Comparison of ENCODE assay signal across 15 cellular contexts in genomic region chr22:30434775-30435315, GRCh38. TPM values are rescaled to one million over a fixed set of nuclear protein-coding genes. Genes with fewer than 3 reads are reported as not detected.
DNase-seq lines count a peak whose midpoint lies in the region; ATAC-seq, FAIRE-seq and TF ChIP-seq lines count a peak whose summit lies in the region.
"Had no signal": no experiment of that assay in that cellular context is flagged by ENCODE, and none has a peak within 500 bp of the region (broad histone marks: within the 10 kb centered on the region; RNA-seq: fewer than 3 reads in every experiment).

No MANE protein-coding gene starts in this region.

- H3K36me3 ChIP-seq in endothelial cell of umbilical vein (ENCODE audit: control insufficient read depth in 2 of 2, extremely low read depth in 1 of 2, insufficient read depth in 2 of 2, low read length in 2 of 2) (no peaks in the 10 kb centered on the region), thyroid gland (no peaks in the 10 kb centered on the region)
- H3K36me3 ChIP-seq: neutrophil had no signal

- H3K4me3 Mint-ChIP-seq in activated naive CD4-positive, alpha-beta T cell treated with anti-CD3 and anti-CD28 coated beads, Interleukin-2, amount 10 ng/mL, durations not matched to agents 7 days and 5 days: peak overlapping the region; percentile 67
- peak overlapping the region; percentile 64 to 81 (median 71) for H3K4me3 Mint-ChIP-seq in T-cell
- H3K4me3 Mint-ChIP-seq: endodermal cell had no signal

- peaks cover 11% of the 10 kb centered on the region for H3K9me3 Mint-ChIP-seq in activated naive CD4-positive, alpha-beta T cell treated with anti-CD3 and anti-CD28 coated beads, Interleukin-2, amount 10 ng/mL, durations not matched to agents 7 days and 5 days
- peaks cover 2 to 16% (median 4%) of the 10 kb centered on the region in 3 donors for H3K9me3 Mint-ChIP-seq in T-cell
- H3K9me3 Mint-ChIP-seq: endodermal cell had no signal

- H3K4me2 ChIP-seq in endothelial cell of umbilical vein (ENCODE audit: insufficient read depth, low read length): no peak overlapping the region

- no peak overlapping the region for H3K9ac ChIP-seq in endothelial cell of umbilical vein (replicated peaks; ENCODE audit: extremely low read depth, insufficient read depth, low read length)

- FAIRE-seq in endothelial cell of umbilical vein (lab: Jason Lieb, UNC): no peak

- no peaks in the 10 kb centered on the region for H3K9me3 ChIP-seq in endothelial cell of umbilical vein (replicated peaks; ENCODE audit: control insufficient read depth, insufficient read depth, low read length)
- H3K9me3 ChIP-seq in thyroid gland: no peaks in the 10 kb centered on the region

- dilution Hi-C loops in endothelial cell of umbilical vein (cut with MboI; ENCODE audit: extremely low pct_ligation_motif_present, low sequenced_read_pairs): no loop called here

- H3K27me3 ChIP-seq in endothelial cell of umbilical vein (ENCODE audit: control insufficient read depth in 2 of 2, insufficient read depth in 2 of 2, low read length in 2 of 2) (no peaks in the 10 kb centered on the region), thyroid gland (no peaks in the 10 kb centered on the region)

- peaks cover 21% of the 10 kb centered on the region for H3K4me1 Mint-ChIP-seq in activated naive CD4-positive, alpha-beta T cell treated with anti-CD3 and anti-CD28 coated beads, Interleukin-2, amount 10 ng/mL, durations not matched to agents 7 days and 5 days
- H3K4me1 Mint-ChIP-seq in T-cell: peaks cover 21 to 26% (median 24%) of the 10 kb centered on the region in 3 donors
- H3K4me1 Mint-ChIP-seq: endodermal cell had no signal

- H3K36me3 Mint-ChIP-seq in activated naive CD4-positive, alpha-beta T cell treated with anti-CD3 and anti-CD28 coated beads, Interleukin-2, amount 10 ng/mL, durations not matched to agents 7 days and 5 days: peaks cover 21% of the 10 kb centered on the region
- peaks cover 14% of the 10 kb centered on the region for H3K36me3 Mint-ChIP-seq in T-cell

- BruUV-seq in endothelial cell of umbilical vein (replicated peaks; lab: Mats Ljungman, UMichigan): no TSS peak

- H3K4me3 ChIP-seq in endothelial cell of umbilical vein (replicated peaks in 1 of 3; ENCODE audit: insufficient read depth in 1 of 3, low read depth in 1 of 3, low read length in 3 of 3) (no peak overlapping the region), thyroid gland (replicated peaks in 1 of 3) (no peak overlapping the region)

- CTCF ChIA-PET in activated naive CD4-positive, alpha-beta T cell treated with anti-CD3 and anti-CD28 coated beads, Interleukin-2, amount 10 ng/mL, durations not matched to agents 7 days and 5 days (lab: Charles Lee): interaction anchor here (0.6 to 4.4 kb wide), 5 partner anchors 8 to 43 kb away, joined by 3 to 22 read pairs (median 6); partner anchors contain the start of gene MTFP1
- CTCF ChIA-PET in T-cell (lab: Charles Lee): interaction anchor here in 1 of 2 donors (1.1 to 2.1 kb wide), 2 partner anchors 10 to 38 kb away, joined by 5 to 12 read pairs; partner anchors contain the start of gene SEC14L2
- CTCF ChIA-PET in endothelial cell of umbilical vein (lab: Charles Lee): interaction anchor here (1.2 kb wide), 1 partner anchor 10 kb away, joined by 3 read pairs; no protein-coding TSS in a partner anchor

- H3K27ac ChIP-seq in endothelial cell of umbilical vein (ENCODE audit: insufficient read depth, low read depth, low read length): peak overlapping the region; percentile 63
- peak overlapping the region in 2 of 3 donors; percentile 12 to 17 for H3K27ac ChIP-seq in thyroid gland

- peak overlapping the region; percentile 90 for H3K27ac Mint-ChIP-seq in activated naive CD4-positive, alpha-beta T cell treated with anti-CD3 and anti-CD28 coated beads, Interleukin-2, amount 10 ng/mL, durations not matched to agents 7 days and 5 days
- H3K27ac Mint-ChIP-seq in T-cell: peak overlapping the region; percentile 93 to 99
- H3K27ac Mint-ChIP-seq: endodermal cell had no signal

- intact Hi-C loops in endothelial cell of umbilical vein (cut with micrococcal nuclease) (no loop called here), thyroid gland (cut with DNase I) (no loop called here)

- POLR2A ChIA-PET in T-cell (lab: Charles Lee): interaction anchor here (0.6 to 1.1 kb wide), 4 partner anchors 11 to 830 kb away, joined by 3 to 7 read pairs (median 4); no protein-coding TSS in a partner anchor
- POLR2A ChIA-PET in endothelial cell of umbilical vein (lab: Charles Lee): no interaction called here

- WGBS in thyroid gland, 2 donors: 33 to 56% methylated on average over 1 of the region's 1 CpG

- TF ChIP-seq CTCF in endothelial cell of umbilical vein (IDR thresholded peaks at IDR 0.05; ENCODE audit: extremely low read depth in 1 of 2, insufficient read depth in 1 of 2, low read depth in 1 of 2, low read length in 2 of 2) (no peak), thyroid gland (IDR thresholded peaks at IDR 0.05) (no peak)

- no peak for ATAC-seq in T-cell (replicated peaks in 1 of 4)
- ATAC-seq in HG03045 (IDR thresholded peaks at IDR 0.05; ENCODE audit: unreplicated experiment): no peak
- no peak for ATAC-seq in GM21723 (IDR thresholded peaks at IDR 0.05; ENCODE audit: unreplicated experiment)
- ATAC-seq: left lobe of liver had no signal

- TF ChIP-seq POLR2A in endothelial cell of umbilical vein (IDR thresholded peaks at IDR 0.05; ENCODE audit: low read depth, low read length) (no peak), thyroid gland (IDR thresholded peaks at IDR 0.05) (no peak)

- H3K27me3 Mint-ChIP-seq in activated naive CD4-positive, alpha-beta T cell treated with anti-CD3 and anti-CD28 coated beads, Interleukin-2, amount 10 ng/mL, durations not matched to agents 7 days and 5 days: peaks cover 25% of the 10 kb centered on the region
- H3K27me3 Mint-ChIP-seq in T-cell: peaks cover 9 to 15% of the 10 kb centered on the region in 2 donors

- H2AFZ ChIP-seq in endothelial cell of umbilical vein (ENCODE audit: low read depth, low read length): no peak overlapping the region

- DNase-seq in activated naive CD4-positive, alpha-beta T cell treated with anti-CD3 and anti-CD28 coated beads, Interleukin-2, amount 10 ng/mL, durations not matched to agents 7 days and 5 days: no peak
- no peak for DNase-seq in activated naive CD4-positive, alpha-beta T cell treated with anti-CD3 and anti-CD28 coated beads, Interleukin-2, amount 50 U/mL, for 16 hours
- DNase-seq in T-cell (peak in 6 of 34 experiments; percentile 3 to 28 (median 17)), endothelial cell of umbilical vein (ENCODE audit: low read depth, low spot score) (no peak), thyroid gland (no peak)
- no peak for DNase-seq in stimulated activated naive CD4-positive, alpha-beta T cell treated with Interleukin-2 at 50 U/mL for 16 hours (lab: John Stamatoyannopoulos, UW)
- DNase-seq: DMS79 treated with DMSO at 0.1 percent for 48 hours, endodermal cell, HCEC 1CT, NCI-H187 had no signal

- peaks cover 10% of the 10 kb centered on the region for H3K4me1 ChIP-seq in endothelial cell of umbilical vein (ENCODE audit: control insufficient read depth, extremely low read depth, insufficient read depth, low read length)
- no peaks in the 10 kb centered on the region for H3K4me1 ChIP-seq in thyroid gland

- no peaks in the 10 kb centered on the region for H3K9me1 ChIP-seq in endothelial cell of umbilical vein (replicated peaks; ENCODE audit: control insufficient read depth, extremely low read depth, insufficient read depth, low read length)

- H3K79me2 ChIP-seq in endothelial cell of umbilical vein (ENCODE audit: control insufficient read depth, insufficient read depth, low read length): no peaks in the 10 kb centered on the region

- no peaks in the 10 kb centered on the region for H4K20me1 ChIP-seq in endothelial cell of umbilical vein (replicated peaks; ENCODE audit: control insufficient read depth, extremely low read depth, insufficient read depth, low read length)

RNA-seq across cellular contexts. Expression of gene MTFP1, which starts 9.3 kb away (rescaled TPM):
- total RNA-seq in T-cell: 10 to 100 TPM; 22.7 to 59.2 (median 29.4) TPM
- 30.3 and 33.9 TPM in 2 replicates for total RNA-seq in endothelial cell of umbilical vein
- polyA plus RNA-seq in endothelial cell of umbilical vein: 41.9 and 55.4 TPM in 2 replicates
- polyA plus RNA-seq in endothelial cell of umbilical vein (2011; cell fraction: cytosol; rRNA removed): 30.6 and 32.7 TPM in 2 replicates
- 20.6 and 21.5 TPM in 2 replicates for polyA plus RNA-seq in endothelial cell of umbilical vein (2011; cell fraction: nucleus; rRNA removed)
- 19.4 and 24.2 TPM in 2 replicates for polyA plus RNA-seq in endothelial cell of umbilical vein (2012)
- polyA minus RNA-seq in endothelial cell of umbilical vein: 10.8 and 20.8 TPM in 2 replicates
- 35.0 TPM for polyA minus RNA-seq in endothelial cell of umbilical vein (2011; cell fraction: cytosol; rRNA and poly(A)+ RNA removed)
- 18.0 and 18.9 TPM in 2 replicates for polyA minus RNA-seq in endothelial cell of umbilical vein (2011; cell fraction: nucleus; rRNA and poly(A)+ RNA removed)
- 10 to 100 TPM in 3 of 4 donors, 1 to 10 TPM in 1; 5.8 to 25.7 (median 14.4) TPM for total RNA-seq in thyroid gland

RNA-seq across cellular contexts. Expression of gene SEC14L3, which starts 37.0 kb away (rescaled TPM):
- total RNA-seq in T-cell (not detected), endothelial cell of umbilical vein (not detected in 2 replicates), thyroid gland (1 to 10 TPM in 1 of 4 donors, not detected in 3; 1.5 TPM)
- not detected in 2 replicates for polyA plus RNA-seq in endothelial cell of umbilical vein
- polyA plus RNA-seq in endothelial cell of umbilical vein (2011; cell fraction: cytosol; rRNA removed): not detected in 2 replicates
- not detected in 2 replicates for polyA plus RNA-seq in endothelial cell of umbilical vein (2011; cell fraction: nucleus; rRNA removed)
- polyA plus RNA-seq in endothelial cell of umbilical vein (2012): not detected in 2 replicates
- not detected in 2 replicates for polyA minus RNA-seq in endothelial cell of umbilical vein
- not detected for polyA minus RNA-seq in endothelial cell of umbilical vein (2011; cell fraction: cytosol; rRNA and poly(A)+ RNA removed)
- not detected in 2 replicates for polyA minus RNA-seq in endothelial cell of umbilical vein (2011; cell fraction: nucleus; rRNA and poly(A)+ RNA removed)
- total RNA-seq: endodermal cell, glomerular endothelial cell had no signal

RNA-seq across cellular contexts. Expression of gene SEC14L2, which starts 38.0 kb away (rescaled TPM):
- total RNA-seq in T-cell: 10 to 100 TPM; 10.9 to 87.9 (median 15.8) TPM
- 22.7 and 28.8 TPM in 2 replicates for total RNA-seq in endothelial cell of umbilical vein
- 22.5 and 24.0 TPM in 2 replicates for polyA plus RNA-seq in endothelial cell of umbilical vein
- 32.7 and 34.4 TPM in 2 replicates for polyA plus RNA-seq in endothelial cell of umbilical vein (2011; cell fraction: cytosol; rRNA removed)
- polyA plus RNA-seq in endothelial cell of umbilical vein (2011; cell fraction: nucleus; rRNA removed): 45.3 and 46.8 TPM in 2 replicates
- 22.1 and 26.8 TPM in 2 replicates for polyA plus RNA-seq in endothelial cell of umbilical vein (2012)
- 38.3 and 59.6 TPM in 2 replicates for polyA minus RNA-seq in endothelial cell of umbilical vein
- 2.0 TPM for polyA minus RNA-seq in endothelial cell of umbilical vein (2011; cell fraction: cytosol; rRNA and poly(A)+ RNA removed)
- polyA minus RNA-seq in endothelial cell of umbilical vein (2011; cell fraction: nucleus; rRNA and poly(A)+ RNA removed): 25.6 and 26.1 TPM in 2 replicates
- total RNA-seq in thyroid gland: 10 to 100 TPM; 26.6 to 59.1 (median 30.4) TPM

RNA-seq across cellular contexts. Expression of gene RNF215, which starts 47.6 kb away (rescaled TPM):
- total RNA-seq in T-cell: 1 to 10 TPM; 6.2 to 8.4 (median 6.3) TPM
- 24.4 and 26.9 TPM in 2 replicates for total RNA-seq in endothelial cell of umbilical vein
- 16.7 and 21.7 TPM in 2 replicates for polyA plus RNA-seq in endothelial cell of umbilical vein
- polyA plus RNA-seq in endothelial cell of umbilical vein (2011; cell fraction: cytosol; rRNA removed): 7.9 and 11.9 TPM in 2 replicates
- 54.6 and 61.2 TPM in 2 replicates for polyA plus RNA-seq in endothelial cell of umbilical vein (2011; cell fraction: nucleus; rRNA removed)
- polyA plus RNA-seq in endothelial cell of umbilical vein (2012): 14.1 and 23.1 TPM in 2 replicates
- polyA minus RNA-seq in endothelial cell of umbilical vein: 16.5 and 20.9 TPM in 2 replicates
- polyA minus RNA-seq in endothelial cell of umbilical vein (2011; cell fraction: cytosol; rRNA and poly(A)+ RNA removed): 3.4 TPM
- 14.1 and 18.8 TPM in 2 replicates for polyA minus RNA-seq in endothelial cell of umbilical vein (2011; cell fraction: nucleus; rRNA and poly(A)+ RNA removed)
- total RNA-seq in thyroid gland: 10 to 100 TPM; 14.8 to 25.5 (median 18.8) TPM
